3 cellular contexts compared by ENCODE assay signal in genomic region chr1:26837665-26838064, GRCh38. TPM values are rescaled to one million over a fixed set of nuclear protein-coding genes. Genes with fewer than 3 reads are reported as not detected.
"Had no signal": no experiment of that assay in that cellular context is flagged by ENCODE, and none has a peak within 500 bp of the region (broad histone marks: within the 10 kb centered on the region; RNA-seq: fewer than 3 reads in every experiment).

No MANE protein-coding gene starts in this region.

RNA-seq across cellular contexts. Expression of gene SFN, which starts 25.3 kb away (rescaled TPM):
- total RNA-seq: fibroblast of lung, glomerular endothelial cell had no signal
- polyA plus RNA-seq: naive thymus-derived CD8-positive, alpha-beta T cell had no signal
